17 cellular contexts compared by ENCODE assay signal in the genomic region with DNA sequence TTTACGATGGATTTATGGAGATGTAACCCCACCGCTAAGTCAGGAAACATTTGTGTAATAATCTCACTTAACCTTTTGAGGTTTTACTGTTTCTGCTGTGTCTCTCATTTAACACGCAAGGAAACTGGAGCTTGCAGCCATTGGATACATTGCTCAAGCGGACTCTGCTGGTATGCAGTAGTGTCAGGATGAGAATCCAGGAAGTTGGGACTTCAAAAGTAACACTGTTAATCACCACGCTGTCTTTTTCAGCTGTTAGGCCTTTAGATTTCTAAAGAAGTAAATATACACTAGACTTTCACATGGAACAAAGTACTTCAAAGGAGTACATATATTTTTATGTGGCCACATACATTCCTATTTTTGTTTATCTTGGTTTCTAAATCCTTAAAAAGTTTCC.
"Had no signal": no experiment of that assay in that cellular context is flagged by ENCODE, and none has a peak within 500 bp of the region (broad histone marks: within the 10 kb centered on the region; RNA-seq: fewer than 3 reads in every experiment).

No MANE protein-coding gene starts in this region.

- H3K9me3 Mint-ChIP-seq: activated CD8-positive, alpha-beta T cell treated with anti-CD3 and anti-CD28 coated beads for 36 hours; activated naive CD8-positive, alpha-beta T cell treated with anti-CD3 and anti-CD28 coated beads, Interleukin-2, amount 50 U/mL, for 24 hours; stimulated activated naive CD8-positive, alpha-beta T cell treated with anti-CD3 and anti-CD28 coated beads, Interleukin-15, amount 100 ng/mL, for 72 hours had no signal

- H3K9me3 ChIP-seq: esophagus squamous epithelium, gastrocnemius medialis, pancreas, testis, upper lobe of right lung had no signal

- H3K27me3 Mint-ChIP-seq: activated CD4-positive, alpha-beta T cell treated with anti-CD3 and anti-CD28 coated beads for 36 hours; activated CD8-positive, alpha-beta T cell treated with anti-CD3 and anti-CD28 coated beads for 36 hours; activated naive CD8-positive, alpha-beta T cell treated with anti-CD3 and anti-CD28 coated beads, Interleukin-2, amount 50 U/mL, for 24 hours; stimulated activated naive CD8-positive, alpha-beta T cell treated with anti-CD3 and anti-CD28 coated beads, Interleukin-15, amount 100 ng/mL, for 72 hours had no signal

- ATAC-seq: activated CD4-positive, alpha-beta T cell treated with anti-CD3 and anti-CD28 coated beads for 36 hours; activated CD8-positive, alpha-beta T cell treated with anti-CD3 and anti-CD28 coated beads for 36 hours; activated naive CD8-positive, alpha-beta T cell treated with anti-CD3 and anti-CD28 coated beads, Interleukin-2, amount 50 U/mL, for 24 hours; activated T-cell treated with anti-CD3 and anti-CD28 coated beads, Interleukin-2, amount 50 U/mL, for 72 hours; gastrocnemius medialis; heart right ventricle; pancreas; stimulated activated naive CD8-positive, alpha-beta T cell treated with anti-CD3 and anti-CD28 coated beads, Interleukin-15, amount 100 ng/mL, for 72 hours; upper lobe of right lung had no signal

- H3K27ac Mint-ChIP-seq: activated CD4-positive, alpha-beta T cell treated with anti-CD3 and anti-CD28 coated beads for 36 hours; activated CD8-positive, alpha-beta T cell treated with anti-CD3 and anti-CD28 coated beads for 36 hours; activated naive CD8-positive, alpha-beta T cell treated with anti-CD3 and anti-CD28 coated beads, Interleukin-2, amount 50 U/mL, for 24 hours; activated T-cell treated with anti-CD3 and anti-CD28 coated beads, Interleukin-2, amount 50 U/mL, for 72 hours; stimulated activated naive CD8-positive, alpha-beta T cell treated with anti-CD3 and anti-CD28 coated beads, Interleukin-15, amount 100 ng/mL, for 72 hours had no signal

- H3K4me1 Mint-ChIP-seq: activated CD4-positive, alpha-beta T cell treated with anti-CD3 and anti-CD28 coated beads for 36 hours; activated naive CD8-positive, alpha-beta T cell treated with anti-CD3 and anti-CD28 coated beads, Interleukin-2, amount 50 U/mL, for 24 hours; neural crest cell; stimulated activated naive CD8-positive, alpha-beta T cell treated with anti-CD3 and anti-CD28 coated beads, Interleukin-15, amount 100 ng/mL, for 72 hours had no signal

- H3K27me3 ChIP-seq: esophagus squamous epithelium, gastrocnemius medialis, heart right ventricle, pancreas, testis, upper lobe of right lung had no signal

- H3K4me1 ChIP-seq: gastrocnemius medialis had no signal

- H3K4me3 Mint-ChIP-seq: activated CD4-positive, alpha-beta T cell treated with anti-CD3 and anti-CD28 coated beads for 36 hours; activated CD8-positive, alpha-beta T cell treated with anti-CD3 and anti-CD28 coated beads for 36 hours; activated naive CD8-positive, alpha-beta T cell treated with anti-CD3 and anti-CD28 coated beads, Interleukin-2, amount 50 U/mL, for 24 hours; activated T-cell treated with anti-CD3 and anti-CD28 coated beads, Interleukin-2, amount 50 U/mL, for 72 hours; neural crest cell; stimulated activated naive CD8-positive, alpha-beta T cell treated with anti-CD3 and anti-CD28 coated beads, Interleukin-15, amount 100 ng/mL, for 72 hours had no signal

- DNase-seq: activated CD4-positive, alpha-beta T cell treated with anti-CD3 and anti-CD28 coated beads for 36 hours; activated CD8-positive, alpha-beta memory T cell treated with anti-CD3 and anti-CD28 coated beads, Interleukin-2, amount 50 U/mL, for 4 hours; activated CD8-positive, alpha-beta T cell treated with anti-CD3 and anti-CD28 coated beads for 36 hours; activated gamma-delta T cell treated with Interleukin-2 at 50 U/mL for 16 hours; activated naive CD8-positive, alpha-beta T cell treated with anti-CD3 and anti-CD28 coated beads, Interleukin-2, amount 50 U/mL, for 24 hours; activated T-cell treated with anti-CD3 and anti-CD28 coated beads, Interleukin-2, amount 50 U/mL, for 72 hours; esophagus squamous epithelium; gastrocnemius medialis; heart right ventricle; kidney; pancreas; stimulated activated CD4-positive, alpha-beta T cell treated with anti-CD3 and anti-CD28 coated beads, Interleukin-4, amount 100 ng/mL, for 24 hours; stimulated activated naive CD8-positive, alpha-beta T cell treated with anti-CD3 and anti-CD28 coated beads, Interleukin-15, amount 100 ng/mL, for 72 hours; testis; upper lobe of right lung had no signal

- H3K36me3 ChIP-seq: esophagus squamous epithelium, gastrocnemius medialis, heart right ventricle, pancreas, upper lobe of right lung had no signal

- H3K27ac ChIP-seq: esophagus squamous epithelium, gastrocnemius medialis, heart right ventricle, pancreas, testis, upper lobe of right lung, VCaP had no signal

- H3K4me3 ChIP-seq: esophagus squamous epithelium, gastrocnemius medialis, heart right ventricle, pancreas, testis, upper lobe of right lung had no signal
